ENCODE assay signal across 13 cellular contexts in genomic region chrX:120344566-120344965, GRCh38. TPM values are rescaled to one million over a fixed set of nuclear protein-coding genes. Genes with fewer than 3 reads are reported as not detected.
"Had no signal": no experiment of that assay in that cellular context is flagged by ENCODE, and none has a peak within 500 bp of the region (broad histone marks: within the 10 kb centered on the region; RNA-seq: fewer than 3 reads in every experiment).

No MANE protein-coding gene starts in this region.

RNA-seq across cellular contexts. Expression of gene ATP1B4, which starts 17.3 kb away (rescaled TPM):
- total RNA-seq: kidney epithelial cell, lower leg skin, lung, mesothelial cell of epicardium, mononuclear cell, neural crest cell, osteoblast, pancreas, sciatic nerve, stomach, transverse colon, upper lobe of left lung had no signal
- polyA plus RNA-seq: lung, pancreas, stomach, urinary bladder had no signal

RNA-seq across cellular contexts. Expression of gene TMEM255A, which starts 33.3 kb away (rescaled TPM):
- total RNA-seq: kidney epithelial cell had no signal
